In genomic region chr1:32701951-32702598, GRCh38 we compare ENCODE assay signal across 9 cellular contexts. TPM values are rescaled to one million over a fixed set of nuclear protein-coding genes. Genes with fewer than 3 reads are reported as not detected.
DNase-seq lines count a peak whose midpoint lies in the region; ATAC-seq and FAIRE-seq lines count a peak whose summit lies in the region.
"Had no signal": no experiment of that assay in that cellular context is flagged by ENCODE, and none has a peak within 500 bp of the region (broad histone marks: within the 10 kb centered on the region; RNA-seq: fewer than 3 reads in every experiment).

No MANE protein-coding gene starts in this region.

- peak overlapping the region; percentile 72 for H3K4me3 Mint-ChIP-seq in dendritic cell treated with granulocyte-macrophage colony-stimulating factor and Interleukin-4, amounts not matched to agents 40 ng/mL and 50 ng/mL, for 4 days

- H3K36me3 Mint-ChIP-seq in dendritic cell treated with granulocyte-macrophage colony-stimulating factor and Interleukin-4, amounts not matched to agents 40 ng/mL and 50 ng/mL, for 4 days (ENCODE audit: low read depth): no peaks in the 10 kb centered on the region

- H3K4me1 Mint-ChIP-seq in dendritic cell treated with granulocyte-macrophage colony-stimulating factor and Interleukin-4, amounts not matched to agents 40 ng/mL and 50 ng/mL, for 4 days (ENCODE audit: low read depth): peaks cover 35% of the 10 kb centered on the region

- peaks cover 34% of the 10 kb centered on the region for H3K27me3 Mint-ChIP-seq in dendritic cell treated with granulocyte-macrophage colony-stimulating factor and Interleukin-4, amounts not matched to agents 40 ng/mL and 50 ng/mL, for 4 days

- H3K4me3 ChIP-seq in BLaER1: peak overlapping the region; percentile 66

- no peak for ATAC-seq in HG02798 (IDR thresholded peaks at IDR 0.05; ENCODE audit: poor library complexity, unreplicated experiment)

- peak overlapping the region; percentile 77 for H3K27ac Mint-ChIP-seq in dendritic cell treated with granulocyte-macrophage colony-stimulating factor and Interleukin-4, amounts not matched to agents 40 ng/mL and 50 ng/mL, for 4 days

- no peak overlapping the region for H3K27ac ChIP-seq in BLaER1

- intact Hi-C loops in dendritic cell treated with granulocyte-macrophage colony-stimulating factor and Interleukin-4, amounts not matched to agents 40 ng/mL and 50 ng/mL, for 4 days (cut with micrococcal nuclease): no loop called here

- no peaks in the 10 kb centered on the region for H3K9me3 ChIP-seq in BLaER1

- DNase-seq in NCI-H128 (lab: John Stamatoyannopoulos, UW; ENCODE audit: unreplicated experiment) (peak; percentile 28), lung microvascular endothelial cell (ENCODE audit: low read depth in 2 of 2) (peak; percentile 21 to 24), urothelium cell line (ENCODE audit: low spot score) (peak; percentile 34), SKM-1 treated with dmso at 0.1 percent for 144 hours (lab: John Stamatoyannopoulos, UW; ENCODE audit: unreplicated experiment) (no peak)
- no peak for DNase-seq in activated CD4-positive, CD25-positive, alpha-beta regulatory T cell (lab: John Stamatoyannopoulos, UW)

- no peaks in the 10 kb centered on the region for H3K9me3 Mint-ChIP-seq in dendritic cell treated with granulocyte-macrophage colony-stimulating factor and Interleukin-4, amounts not matched to agents 40 ng/mL and 50 ng/mL, for 4 days

- no peak for FAIRE-seq in urothelium cell line (lab: Jason Lieb, UNC)
- FAIRE-seq: endometrium had no signal

- H4K20me1 ChIP-seq in BLaER1: peaks cover 15% of the 10 kb centered on the region; the same call in 1 of the 2 replicates

- H3K4me2 ChIP-seq in BLaER1: peak overlapping the region; percentile 98

- H3K36me3 ChIP-seq in BLaER1: no peaks in the 10 kb centered on the region

- peaks cover 43% of the 10 kb centered on the region for H3K4me1 ChIP-seq in BLaER1

- H3K27me3 ChIP-seq in BLaER1: peaks cover 43% of the 10 kb centered on the region

- peak overlapping the region; percentile 38; the same call in 1 of the 2 replicates for H3K9ac ChIP-seq in BLaER1

RNA-seq across cellular contexts. Expression of gene SYNC, which starts 0.5 kb away (rescaled TPM):
- total RNA-seq in lung microvascular endothelial cell: 11.3 and 13.9 TPM in 2 replicates

RNA-seq across cellular contexts. Expression of gene RBBP4, which starts 51.1 kb away (rescaled TPM):
- 78.7 and 86.3 TPM in 2 replicates for total RNA-seq in lung microvascular endothelial cell

RNA-seq across cellular contexts. Expression of gene ZBTB8OS, which starts 51.7 kb away (rescaled TPM):
- 24.6 and 25.8 TPM in 2 replicates for total RNA-seq in lung microvascular endothelial cell

Comparison
In these comparisons a context has a peak if more than half of its experiments do, and no peak if none do; other contexts are left out.
1. DNase-seq: peak in NCI-H128 (single experiment), lung microvascular endothelial cell (2 of 2) and urothelium cell line (single experiment); none in activated CD4-positive, CD25-positive, alpha-beta regulatory T cell (0 of 4) and SKM-1 treated with dmso at 0.1 percent for 144 hours (single experiment).